In the genomic region with DNA sequence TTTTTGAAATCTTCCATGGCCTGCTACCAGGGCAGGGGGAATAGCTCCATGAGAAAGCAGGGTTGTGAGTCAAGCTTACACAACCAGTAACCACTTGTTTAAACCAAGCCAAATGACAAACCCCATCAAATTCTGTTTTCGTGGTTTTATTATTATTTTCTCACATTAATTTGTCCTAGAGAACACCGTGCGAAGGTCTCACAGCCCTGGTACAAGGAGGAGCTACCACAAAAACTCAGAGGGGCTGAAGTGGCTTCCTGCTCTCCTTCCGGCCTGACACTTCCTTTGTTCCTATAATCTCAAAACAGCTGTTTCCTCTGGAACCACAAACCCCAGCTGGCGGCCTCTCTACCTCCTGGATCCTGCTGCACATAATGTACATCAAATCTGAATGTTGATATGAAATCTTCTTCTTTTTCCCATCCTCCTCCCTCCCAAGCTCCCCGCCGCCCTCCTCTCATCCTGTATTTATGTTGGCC, we compare ENCODE assay signal across 15 cellular contexts.
A peak's percentile ranks its signal among the peaks of the same experiment; 100 is the strongest.
DNase-seq lines count a peak whose midpoint lies in the region; ATAC-seq, FAIRE-seq and TF ChIP-seq lines count a peak whose summit lies in the region.
"Had no signal": no experiment of that assay in that cellular context is flagged by ENCODE, and none has a peak within 500 bp of the region (broad histone marks: within the 10 kb centered on the region; RNA-seq: fewer than 3 reads in every experiment).

No MANE protein-coding gene starts in this region.

- H3K4me3 ChIP-seq in kidney (ENCODE audit: low read length in 2 of 2) (no peak overlapping the region), testis (no peak overlapping the region)

- no peak for TF ChIP-seq CTCF in activated CD8-positive, alpha-beta T cell treated with anti-CD3 and anti-CD28 coated beads for 36 hours (IDR thresholded peaks at IDR 0.05)
- TF ChIP-seq CTCF in kidney (IDR thresholded peaks at IDR 0.05; ENCODE audit: borderline replicate concordance, extremely low read depth, insufficient read depth), result no peak
- TF ChIP-seq CTCF in testis (IDR thresholded peaks at IDR 0.05), result no peak

- DNase-seq in activated naive CD4-positive, alpha-beta T cell treated with anti-CD3 and anti-CD28 coated beads for 36 hours, result peak; percentile 14
- no peak for DNase-seq in activated naive CD4-positive, alpha-beta T cell treated with Interleukin-2 at 50 U/mL for 16 hours
- peak; percentile 9 for DNase-seq in activated CD8-positive, alpha-beta T cell treated with anti-CD3 and anti-CD28 coated beads for 36 hours
- DNase-seq in kidney, result peak; percentile 71
- DNase-seq in testis, result peak; percentile 18
- no peak for DNase-seq in DMS 273 treated with DMSO at 0.1 percent for 48 hours (lab: John Stamatoyannopoulos, UW)
- DNase-seq: DMS79 treated with DMSO at 0.1 percent for 48 hours, NCI-H2171 had no signal

- H3K4me3 Mint-ChIP-seq in activated naive CD4-positive, alpha-beta T cell treated with anti-CD3 and anti-CD28 coated beads for 36 hours, result no peak overlapping the region
- no peak overlapping the region for H3K4me3 Mint-ChIP-seq in activated CD8-positive, alpha-beta T cell treated with anti-CD3 and anti-CD28 coated beads for 36 hours

- 36 to 37% methylated on average over 7 of the region's 7 CpGs for WGBS in testis, 2 donors

- no peak for ATAC-seq in activated CD8-positive, alpha-beta T cell treated with anti-CD3 and anti-CD28 coated beads for 36 hours
- ATAC-seq in GM18868 (IDR thresholded peaks at IDR 0.05; ENCODE audit: unreplicated experiment) (no peak), GM19328 (IDR thresholded peaks at IDR 0.05; ENCODE audit: unreplicated experiment) (no peak)

- no peaks in the 10 kb centered on the region for H3K27me3 ChIP-seq in testis

- H3K9me3 ChIP-seq in kidney (ENCODE audit: control insufficient read depth in 1 of 2, low read length in 2 of 2) (no peaks in the 10 kb centered on the region), testis (no peaks in the 10 kb centered on the region)

- no peaks in the 10 kb centered on the region for H3K36me3 ChIP-seq in kidney (ENCODE audit: control insufficient read depth in 1 of 2, insufficient read depth in 2 of 2, low read length in 2 of 2)
- no peaks in the 10 kb centered on the region for H3K36me3 ChIP-seq in testis (ENCODE audit: low read depth, missing control alignments)

- no peak overlapping the region for H3K27ac Mint-ChIP-seq in activated naive CD4-positive, alpha-beta T cell treated with anti-CD3 and anti-CD28 coated beads for 36 hours
- no peak overlapping the region for H3K27ac Mint-ChIP-seq in activated CD8-positive, alpha-beta T cell treated with anti-CD3 and anti-CD28 coated beads for 36 hours

- H3K4me1 ChIP-seq in kidney (ENCODE audit: control insufficient read depth in 1 of 2, insufficient read depth in 1 of 2, low read depth in 1 of 2, low read length in 2 of 2) (no peaks in the 10 kb centered on the region), testis (no peaks in the 10 kb centered on the region)
- H3K4me1 ChIP-seq: parathyroid adenoma had no signal

- H3K9me3 Mint-ChIP-seq in activated naive CD4-positive, alpha-beta T cell treated with anti-CD3 and anti-CD28 coated beads for 36 hours, result no peaks in the 10 kb centered on the region
- no peaks in the 10 kb centered on the region for H3K9me3 Mint-ChIP-seq in activated CD8-positive, alpha-beta T cell treated with anti-CD3 and anti-CD28 coated beads for 36 hours

- no peak overlapping the region for H3K9ac ChIP-seq in kidney (ENCODE audit: low read length in 2 of 2)
- H3K9ac ChIP-seq: parathyroid adenoma had no signal

- peaks cover 8% of the 10 kb centered on the region for H3K4me1 Mint-ChIP-seq in activated naive CD4-positive, alpha-beta T cell treated with anti-CD3 and anti-CD28 coated beads for 36 hours (ENCODE audit: low read depth)
- peaks cover 13% of the 10 kb centered on the region for H3K4me1 Mint-ChIP-seq in activated CD8-positive, alpha-beta T cell treated with anti-CD3 and anti-CD28 coated beads for 36 hours (ENCODE audit: low read depth)

- peaks cover 54% of the 10 kb centered on the region for H3K27me3 Mint-ChIP-seq in activated naive CD4-positive, alpha-beta T cell treated with anti-CD3 and anti-CD28 coated beads for 36 hours (ENCODE audit: low read depth)
- peaks cover 49% of the 10 kb centered on the region for H3K27me3 Mint-ChIP-seq in activated CD8-positive, alpha-beta T cell treated with anti-CD3 and anti-CD28 coated beads for 36 hours

- CTCF ChIA-PET in activated naive CD4-positive, alpha-beta T cell treated with anti-CD3 and anti-CD28 coated beads for 36 hours (lab: Charles Lee), result no interaction called here
- CTCF ChIA-PET in activated CD8-positive, alpha-beta T cell treated with anti-CD3 and anti-CD28 coated beads for 36 hours (lab: Charles Lee), result interaction anchor here (0.6 to 1.1 kb wide), 2 partner anchors 24 to 39 kb away, joined by 3 read pairs; no protein-coding TSS in a partner anchor

- no peak overlapping the region for H3K27ac ChIP-seq in kidney (ENCODE audit: low read depth in 2 of 2, low read length in 2 of 2)
- no peak overlapping the region for H3K27ac ChIP-seq in testis
- H3K27ac ChIP-seq: parathyroid adenoma, VCaP had no signal

- POLR2A ChIA-PET in activated CD8-positive, alpha-beta T cell treated with anti-CD3 and anti-CD28 coated beads for 36 hours (lab: Charles Lee), result no interaction called here

- intact Hi-C loops in activated naive CD4-positive, alpha-beta T cell treated with anti-CD3 and anti-CD28 coated beads for 36 hours (cut with micrococcal nuclease), result no loop called here
- intact Hi-C loops in activated CD8-positive, alpha-beta T cell treated with anti-CD3 and anti-CD28 coated beads for 36 hours (cut with micrococcal nuclease), result no loop called here
- intact Hi-C loops in kidney (cut with DNase I), result no loop called here
- intact Hi-C loops in testis (cut with DNase I; ENCODE audit: low total_unique reads), result no loop called here

- FAIRE-seq in kidney (lab: Jason Lieb, UNC), result no peak
- FAIRE-seq: GM18507, keratinocyte, RCC 7860 had no signal

- no peak for TF ChIP-seq POLR2A in testis (IDR thresholded peaks at IDR 0.05)

- H3K36me3 Mint-ChIP-seq in activated naive CD4-positive, alpha-beta T cell treated with anti-CD3 and anti-CD28 coated beads for 36 hours (ENCODE audit: low read depth), result no peaks in the 10 kb centered on the region
- no peaks in the 10 kb centered on the region for H3K36me3 Mint-ChIP-seq in activated CD8-positive, alpha-beta T cell treated with anti-CD3 and anti-CD28 coated beads for 36 hours (ENCODE audit: low read depth)

Comparison
In these comparisons a context has a peak if more than half of its experiments do, and no peak if none do; other contexts are left out.
1. DNase-seq: peak in activated naive CD4-positive, alpha-beta T cell treated with anti-CD3 and anti-CD28 coated beads for 36 hours (single experiment), activated CD8-positive, alpha-beta T cell treated with anti-CD3 and anti-CD28 coated beads for 36 hours (single experiment), kidney (single experiment) and testis (single experiment); none in activated naive CD4-positive, alpha-beta T cell treated with Interleukin-2 at 50 U/mL for 16 hours (single experiment) and DMS 273 treated with DMSO at 0.1 percent for 48 hours (single experiment).